In genomic region chr17:78127240-78127887, GRCh38 we compare ENCODE assay signal across 1 cellular context.
TF ChIP-seq lines count a peak whose summit lies in the region.

No MANE protein-coding gene starts in this region.

TF ChIP-seq in HepG2, 621 proteins besides CTCF, POLR2A, EP300 and RAD21 (continued from another document and continues in another):
- TF ChIP-seq HHEX (CRISPR knock-in tag; IDR thresholded peaks at IDR 0.05) = no peak
- no peak for TF ChIP-seq TBP (CRISPR knock-in tag; IDR thresholded peaks at IDR 0.05)
- TF ChIP-seq SNAI1 (CRISPR knock-in tag; IDR thresholded peaks at IDR 0.05; ENCODE audit: borderline replicate concordance) = no peak
- TF ChIP-seq ZFY (CRISPR knock-in tag; IDR thresholded peaks at IDR 0.05) = peak; percentile 63
- TF ChIP-seq ZNF788 (CRISPR knock-in tag; IDR thresholded peaks at IDR 0.05; ENCODE audit: borderline replicate concordance) = no peak
- TF ChIP-seq ZNF350 (CRISPR knock-in tag; IDR thresholded peaks at IDR 0.05; ENCODE audit: borderline replicate concordance, low read depth) = peak; percentile 27; the same call in 1 of the 2 replicates
- no peak; the same call in 1 of the 2 replicates for TF ChIP-seq TCF7 (IDR thresholded peaks at IDR 0.05; ENCODE audit: low read depth)
- TF ChIP-seq GATA4 (IDR thresholded peaks at IDR 0.05; ENCODE audit: borderline replicate concordance, low read depth) = peak; percentile 55
- peak; percentile 80 for TF ChIP-seq THAP7 (CRISPR knock-in tag; IDR thresholded peaks at IDR 0.05)
- TF ChIP-seq ZNF430 (CRISPR knock-in tag; IDR thresholded peaks at IDR 0.05) = peak; percentile 64; the same call in 1 of the 2 replicates
- no peak for TF ChIP-seq RORA (CRISPR knock-in tag; IDR thresholded peaks at IDR 0.05)
- TF ChIP-seq MEIS2 (CRISPR knock-in tag; IDR thresholded peaks at IDR 0.05) = peak; percentile 78; the same call in 1 of the 2 replicates
- no peak for TF ChIP-seq MAFG (CRISPR knock-in tag; IDR thresholded peaks at IDR 0.05)
- no peak for TF ChIP-seq TEF (CRISPR knock-in tag; IDR thresholded peaks at IDR 0.05)
- peak; percentile 17; the same call in 1 of the 2 replicates for TF ChIP-seq DNMT1 (CRISPR knock-in tag; IDR thresholded peaks at IDR 0.05)
- no peak for TF ChIP-seq PBX2 (CRISPR knock-in tag; IDR thresholded peaks at IDR 0.05)
- TF ChIP-seq NCOA5 (CRISPR knock-in tag; IDR thresholded peaks at IDR 0.05) = no peak
- no peak for TF ChIP-seq MTA1 (CRISPR knock-in tag; IDR thresholded peaks at IDR 0.05; ENCODE audit: borderline replicate concordance)
- no peak for TF ChIP-seq NFKB2 (CRISPR knock-in tag; IDR thresholded peaks at IDR 0.05; ENCODE audit: borderline replicate concordance)
- peak; percentile 76 for TF ChIP-seq BRD4 (CRISPR knock-in tag; IDR thresholded peaks at IDR 0.05)
- 0 out of 2 replicates have a peak, but pooled peaks have one; percentile 46 for TF ChIP-seq ZNF276 (CRISPR knock-in tag; IDR thresholded peaks at IDR 0.05; ENCODE audit: low read depth)
- 0 out of 2 replicates have a peak, but pooled peaks have one; percentile 71 for TF ChIP-seq ZBTB25 (CRISPR knock-in tag; IDR thresholded peaks at IDR 0.05)
- no peak for TF ChIP-seq ZKSCAN1 (IDR thresholded peaks at IDR 0.05; ENCODE audit: low read length)
- no peak for TF ChIP-seq SRF (IDR thresholded peaks at IDR 0.05; ENCODE audit: low read depth, low read length)
- TF ChIP-seq ZNF234 (CRISPR knock-in tag; conservative IDR thresholded peaks at IDR 0.05) = no peak
- no peak for TF ChIP-seq SRSF9 (IDR thresholded peaks at IDR 0.05; ENCODE audit: borderline replicate concordance, insufficient read depth, low read depth, low read length, poor library complexity, severe bottlenecking)
- TF ChIP-seq GMEB1 (CRISPR knock-in tag; IDR thresholded peaks at IDR 0.05; ENCODE audit: borderline replicate concordance) = peak; percentile 53; the same call in 1 of the 2 replicates
- peak; percentile 56; the same call in 1 of the 2 replicates for TF ChIP-seq ZFP41 (CRISPR knock-in tag; IDR thresholded peaks at IDR 0.05; ENCODE audit: borderline replicate concordance)
- TF ChIP-seq ZNF703 (CRISPR knock-in tag; IDR thresholded peaks at IDR 0.05; ENCODE audit: borderline replicate concordance) = no peak
- TF ChIP-seq ETV6 (CRISPR knock-in tag; conservative IDR thresholded peaks at IDR 0.05) = peak; percentile 60; the same call in 1 of the 2 replicates
- peak; percentile 94 for TF ChIP-seq MED1 (CRISPR knock-in tag; IDR thresholded peaks at IDR 0.05)
- no peak; the same call in 1 of the 2 replicates for TF ChIP-seq ZNF317 (CRISPR knock-in tag; IDR thresholded peaks at IDR 0.05)
- peak; percentile 20 for TF ChIP-seq SKI (IDR thresholded peaks at IDR 0.05; ENCODE audit: partially characterized antibody)
- no peak; the same call in 1 of the 2 replicates for TF ChIP-seq SALL2 (CRISPR knock-in tag; IDR thresholded peaks at IDR 0.05)
- 0 out of 2 replicates have a peak, but pooled peaks have one; percentile 2 for TF ChIP-seq ZNF766 (CRISPR knock-in tag; IDR thresholded peaks at IDR 0.05; ENCODE audit: borderline replicate concordance)
- no peak for TF ChIP-seq TCF12 (IDR thresholded peaks at IDR 0.05)
- TF ChIP-seq TCF12 (CRISPR knock-in tag; IDR thresholded peaks at IDR 0.05) = no peak
- TF ChIP-seq TRAFD1 (CRISPR knock-in tag; IDR thresholded peaks at IDR 0.05; ENCODE audit: borderline replicate concordance) = 0 out of 2 replicates have a peak, but pooled peaks have one; percentile 88
- TF ChIP-seq MEF2D (CRISPR knock-in tag; IDR thresholded peaks at IDR 0.05) = 0 out of 2 replicates have a peak, but pooled peaks have one; percentile 31
- no peak for TF ChIP-seq FOXO4 (CRISPR knock-in tag; conservative IDR thresholded peaks at IDR 0.05)
- TF ChIP-seq KLF12 (CRISPR knock-in tag; IDR thresholded peaks at IDR 0.05; ENCODE audit: borderline replicate concordance) = no peak; the same call in 1 of the 2 replicates
- TF ChIP-seq ZNF781 (CRISPR knock-in tag; IDR thresholded peaks at IDR 0.05; ENCODE audit: borderline replicate concordance, not compliant biosample characterization) = no peak
- TF ChIP-seq MAFK (conservative IDR thresholded peaks at IDR 0.05 in 1 of 2, IDR thresholded peaks at IDR 0.05 in 1 of 2; ENCODE audit: low read length in 2 of 2) = no peak
- no peak; the same call in 1 of the 2 replicates for TF ChIP-seq RERE (CRISPR knock-in tag; IDR thresholded peaks at IDR 0.05; ENCODE audit: low read depth)
- TF ChIP-seq ZSCAN29 (CRISPR knock-in tag; conservative IDR thresholded peaks at IDR 0.05) = peak; percentile 38; the same call in 1 of the 2 replicates
- TF ChIP-seq RFX1 (IDR thresholded peaks at IDR 0.05) = no peak
- TF ChIP-seq JUND (CRISPR knock-in tag; IDR thresholded peaks at IDR 0.05) = no peak
